8 cellular contexts compared by ENCODE assay signal in genomic region chr1:149887456-149888159, GRCh38. TPM values are rescaled to one million over a fixed set of nuclear protein-coding genes. Genes with fewer than 3 reads are reported as not detected.
DNase-seq lines count a peak whose midpoint lies in the region; ATAC-seq and TF ChIP-seq lines count a peak whose summit lies in the region.

No MANE protein-coding gene starts in this region.

- H3K27me3 Mint-ChIP-seq in activated T-helper 17 cell treated with anti-CD3 and anti-CD28 coated beads, Interleukin-2, amount 50 U/mL, for 72 hours, result no peaks in the 10 kb centered on the region
- no peaks in the 10 kb centered on the region for H3K27me3 Mint-ChIP-seq in natural killer cell treated with Interleukin-12 subunit alpha and Interleukin-12 subunit beta and Interleukin-15 and Interleukin-18, amount 100 ng/mL, for 72 hours
- no peaks in the 10 kb centered on the region for H3K27me3 Mint-ChIP-seq in stimulated activated naive CD8-positive, alpha-beta T cell treated with anti-CD3 and anti-CD28 coated beads, Interleukin-15, amount 100 ng/mL, for 72 hours

- peak overlapping the region; percentile 73 for H3K4me3 ChIP-seq in LNCaP clone FGC (ENCODE audit: low read depth, low read length)

- DNase-seq in EL (peak; percentile 98), GOT3 (lab: John Stamatoyannopoulos, UW) (peak; percentile 77), LNCaP clone FGC (ENCODE audit: low read depth) (peak; percentile 98), RPMI8226 (peak; percentile 97), fibroblast of the conjunctiva (ENCODE audit: low read depth) (peak; percentile 99)
- DNase-seq in natural killer cell treated with Interleukin-12 subunit alpha and Interleukin-12 subunit beta and Interleukin-15 and Interleukin-18, amount 100 ng/mL, for 72 hours (ENCODE audit: low spot score), result peak; percentile 89
- DNase-seq in stimulated activated naive CD8-positive, alpha-beta T cell treated with anti-CD3 and anti-CD28 coated beads, Interleukin-15, amount 100 ng/mL, for 72 hours, result peak; percentile 94 to 95

- no peaks in the 10 kb centered on the region for H3K9me3 Mint-ChIP-seq in activated T-helper 17 cell treated with anti-CD3 and anti-CD28 coated beads, Interleukin-2, amount 50 U/mL, for 72 hours
- no peaks in the 10 kb centered on the region for H3K9me3 Mint-ChIP-seq in natural killer cell treated with Interleukin-12 subunit alpha and Interleukin-12 subunit beta and Interleukin-15 and Interleukin-18, amount 100 ng/mL, for 72 hours
- no peaks in the 10 kb centered on the region for H3K9me3 Mint-ChIP-seq in stimulated activated naive CD8-positive, alpha-beta T cell treated with anti-CD3 and anti-CD28 coated beads, Interleukin-15, amount 100 ng/mL, for 72 hours

- no peaks in the 10 kb centered on the region for H3K4me1 Mint-ChIP-seq in activated T-helper 17 cell treated with anti-CD3 and anti-CD28 coated beads, Interleukin-2, amount 50 U/mL, for 72 hours
- peaks cover 0 to 7% of the 10 kb centered on the region in 2 donors for H3K4me1 Mint-ChIP-seq in natural killer cell treated with Interleukin-12 subunit alpha and Interleukin-12 subunit beta and Interleukin-15 and Interleukin-18, amount 100 ng/mL, for 72 hours (ENCODE audit: low read depth in 2 of 2)
- H3K4me1 Mint-ChIP-seq in stimulated activated naive CD8-positive, alpha-beta T cell treated with anti-CD3 and anti-CD28 coated beads, Interleukin-15, amount 100 ng/mL, for 72 hours, result peaks cover 6% of the 10 kb centered on the region

- no peaks in the 10 kb centered on the region for H3K36me3 Mint-ChIP-seq in activated T-helper 17 cell treated with anti-CD3 and anti-CD28 coated beads, Interleukin-2, amount 50 U/mL, for 72 hours (ENCODE audit: low read depth)
- H3K36me3 Mint-ChIP-seq in natural killer cell treated with Interleukin-12 subunit alpha and Interleukin-12 subunit beta and Interleukin-15 and Interleukin-18, amount 100 ng/mL, for 72 hours, result no peaks in the 10 kb centered on the region

- peak; percentile 69 for ATAC-seq in activated T-helper 17 cell treated with anti-CD3 and anti-CD28 coated beads, Interleukin-2, amount 50 U/mL, for 72 hours (replicated peaks)
- ATAC-seq in natural killer cell treated with Interleukin-12 subunit alpha and Interleukin-12 subunit beta and Interleukin-15 and Interleukin-18, amount 100 ng/mL, for 72 hours, result peak; percentile 68 to 74
- ATAC-seq in stimulated activated naive CD8-positive, alpha-beta T cell treated with anti-CD3 and anti-CD28 coated beads, Interleukin-15, amount 100 ng/mL, for 72 hours, result peak; percentile 61

- no peak overlapping the region for H3K27ac Mint-ChIP-seq in activated T-helper 17 cell treated with anti-CD3 and anti-CD28 coated beads, Interleukin-2, amount 50 U/mL, for 72 hours
- H3K27ac Mint-ChIP-seq in natural killer cell treated with Interleukin-12 subunit alpha and Interleukin-12 subunit beta and Interleukin-15 and Interleukin-18, amount 100 ng/mL, for 72 hours, result no peak overlapping the region
- no peak overlapping the region for H3K27ac Mint-ChIP-seq in stimulated activated naive CD8-positive, alpha-beta T cell treated with anti-CD3 and anti-CD28 coated beads, Interleukin-15, amount 100 ng/mL, for 72 hours

- TF ChIP-seq CTCF in LNCaP clone FGC (IDR thresholded peaks at IDR 0.05; ENCODE audit: control insufficient read depth, extremely low read depth, insufficient read depth), result no peak

- H3K4me3 Mint-ChIP-seq in activated T-helper 17 cell treated with anti-CD3 and anti-CD28 coated beads, Interleukin-2, amount 50 U/mL, for 72 hours, result no peak overlapping the region
- H3K4me3 Mint-ChIP-seq in natural killer cell treated with Interleukin-12 subunit alpha and Interleukin-12 subunit beta and Interleukin-15 and Interleukin-18, amount 100 ng/mL, for 72 hours, result no peak overlapping the region
- H3K4me3 Mint-ChIP-seq in stimulated activated naive CD8-positive, alpha-beta T cell treated with anti-CD3 and anti-CD28 coated beads, Interleukin-15, amount 100 ng/mL, for 72 hours, result no peak overlapping the region

RNA-seq across cellular contexts. Expression of gene BOLA1, which starts 11.8 kb away (rescaled TPM):
- 10 to 100 TPM; 23.1 to 26.7 TPM for total RNA-seq in activated T-helper 17 cell treated with anti-CD3 and anti-CD28 coated beads, Interleukin-2, amount 50 U/mL, for 72 hours
- total RNA-seq in natural killer cell treated with Interleukin-12 subunit alpha and Interleukin-12 subunit beta and Interleukin-15 and Interleukin-18, amount 100 ng/mL, for 72 hours, result 10 to 100 TPM; 13.9 to 16.2 TPM

RNA-seq across cellular contexts. Expression of gene SV2A, which starts 30.0 kb away (rescaled TPM):
- total RNA-seq in activated T-helper 17 cell treated with anti-CD3 and anti-CD28 coated beads, Interleukin-2, amount 50 U/mL, for 72 hours, result 1 to 10 TPM; 5.8 to 7.5 TPM
- 1 to 10 TPM; 1.4 to 7.4 TPM for total RNA-seq in natural killer cell treated with Interleukin-12 subunit alpha and Interleukin-12 subunit beta and Interleukin-15 and Interleukin-18, amount 100 ng/mL, for 72 hours

RNA-seq across cellular contexts. Expression of gene SF3B4, which starts 40.0 kb away (rescaled TPM):
- 10 to 100 TPM; 45.8 to 90.6 TPM for total RNA-seq in activated T-helper 17 cell treated with anti-CD3 and anti-CD28 coated beads, Interleukin-2, amount 50 U/mL, for 72 hours
- total RNA-seq in natural killer cell treated with Interleukin-12 subunit alpha and Interleukin-12 subunit beta and Interleukin-15 and Interleukin-18, amount 100 ng/mL, for 72 hours, result 100 to 1,000 TPM in 1 of 2 donors, 10 to 100 TPM in 1; 85.2 to 118 TPM

RNA-seq across cellular contexts. Expression of gene MTMR11, which starts 49.1 kb away (rescaled TPM):
- 1 to 10 TPM; 3.0 to 7.9 TPM for total RNA-seq in activated T-helper 17 cell treated with anti-CD3 and anti-CD28 coated beads, Interleukin-2, amount 50 U/mL, for 72 hours
- 1 to 10 TPM; 2.6 to 5.6 TPM for total RNA-seq in natural killer cell treated with Interleukin-12 subunit alpha and Interleukin-12 subunit beta and Interleukin-15 and Interleukin-18, amount 100 ng/mL, for 72 hours

Comparison
In these comparisons a context has a peak if more than half of its experiments do, and no peak if none do; other contexts are left out.
1. Peak in every context shown above with its lines: DNase-seq, ATAC-seq and H3K4me3 ChIP-seq.